Comparison of ENCODE assay signal across 21 cellular contexts in the genomic region with DNA sequence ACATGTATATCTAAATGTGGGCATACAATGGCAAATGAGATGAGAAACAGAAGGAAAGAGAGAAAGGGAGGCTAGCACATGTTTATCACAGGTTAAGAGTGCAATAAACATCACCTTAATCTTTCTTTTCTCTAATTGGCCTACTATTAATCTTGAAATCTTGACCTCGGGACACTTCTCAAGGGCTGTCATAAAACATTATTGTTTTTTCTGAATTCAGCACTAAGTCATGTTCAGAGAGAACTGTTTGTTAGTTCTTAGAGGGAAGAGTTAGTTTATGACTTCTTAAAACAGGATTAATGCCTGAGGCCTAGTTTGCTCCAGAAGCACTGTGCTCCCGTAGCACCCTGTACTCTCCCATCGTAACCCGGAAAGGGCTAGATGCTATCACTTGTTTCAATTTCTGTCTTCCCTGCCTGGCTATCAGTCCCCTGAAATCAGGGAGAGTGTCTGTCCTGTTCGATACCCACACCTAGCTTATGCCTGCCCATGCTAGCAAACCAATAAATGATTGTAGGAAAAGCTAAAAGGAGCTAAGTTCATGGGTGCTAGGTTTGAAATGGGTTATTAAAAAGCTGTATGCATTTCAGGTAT.
A peak's percentile ranks its signal among the peaks of the same experiment; 100 is the strongest.
DNase-seq lines count a peak whose midpoint lies in the region; ATAC-seq and TF ChIP-seq lines count a peak whose summit lies in the region.
"Had no signal": no experiment of that assay in that cellular context is flagged by ENCODE, and none has a peak within 500 bp of the region (broad histone marks: within the 10 kb centered on the region; RNA-seq: fewer than 3 reads in every experiment).

No MANE protein-coding gene starts in this region.

- H3K4me3 ChIP-seq in SK-N-SH (ENCODE audit: low read depth in 2 of 2, low read length in 1 of 2) (no peak overlapping the region), Karpas-422 (ENCODE audit: low read length) (no peak overlapping the region), esophagus muscularis mucosa (no peak overlapping the region), sigmoid colon (no peak overlapping the region)
- H3K4me3 ChIP-seq: GM12878, GM23248 had no signal

- no peak overlapping the region for H3K4me3 Mint-ChIP-seq in T-helper 17 cell
- H3K4me3 Mint-ChIP-seq: CD8-positive, alpha-beta T cell had no signal

- peaks cover 2% of the 10 kb centered on the region for H3K36me3 Mint-ChIP-seq in T-helper 17 cell (ENCODE audit: low read depth)
- H3K36me3 Mint-ChIP-seq: CD8-positive, alpha-beta T cell had no signal

- H3K27ac ChIP-seq in SK-N-SH (ENCODE audit: low read depth in 2 of 2, low read length in 1 of 2) (no peak overlapping the region), Karpas-422 (ENCODE audit: low read length) (no peak overlapping the region), esophagus muscularis mucosa (replicated peaks in 1 of 4) (peak overlapping the region; percentile 36 to 66 (median 54)), sigmoid colon (peak overlapping the region; percentile 26 to 68 (median 34))
- H3K27ac ChIP-seq: GM23248 had no signal

- TF ChIP-seq EP300 in SK-N-SH (IDR thresholded peaks at IDR 0.05; ENCODE audit: borderline replicate concordance in 1 of 2, low read depth in 1 of 2, low read length in 1 of 2), result no peak
- no peak for TF ChIP-seq EP300 in esophagus muscularis mucosa (IDR thresholded peaks at IDR 0.05)
- TF ChIP-seq EP300 in sigmoid colon (IDR thresholded peaks at IDR 0.05), result no peak

- H3K9ac ChIP-seq in SK-N-SH (no peak overlapping the region), Karpas-422 (ENCODE audit: low read length) (no peak overlapping the region)
- H3K9ac ChIP-seq: GM23248 had no signal

- POLR2A ChIA-PET in SK-N-SH (lab: Yijun Ruan, JAX), result no interaction called here

- intact Hi-C loops in esophagus muscularis mucosa (cut with DNase I) (no loop called here), sigmoid colon (cut with DNase I) (loop anchor here (10.0 kb wide), 1 partner anchor 291 kb away; no protein-coding TSS in a partner anchor), Right ventricle myocardium inferior (cut with DNase I) (no loop called here)

- no peaks in the 10 kb centered on the region for H3F3A ChIP-seq in SK-N-SH (replicated peaks; ENCODE audit: insufficient read depth)

- TF ChIP-seq CTCF in SK-N-SH (IDR thresholded peaks at IDR 0.05), result no peak
- TF ChIP-seq CTCF in esophagus muscularis mucosa (IDR thresholded peaks at IDR 0.05), result no peak
- no peak for TF ChIP-seq CTCF in sigmoid colon (IDR thresholded peaks at IDR 0.05)

- no peaks in the 10 kb centered on the region for H3K27me3 Mint-ChIP-seq in T-helper 17 cell

- no peak for TF ChIP-seq RAD21 in SK-N-SH (IDR thresholded peaks at IDR 0.05; ENCODE audit: low read length)

- H3K27me3 ChIP-seq in SK-N-SH (ENCODE audit: insufficient read depth) (peaks cover 5% of the 10 kb centered on the region; the same call in 1 of the 2 replicates), Karpas-422 (ENCODE audit: low read length) (no peaks in the 10 kb centered on the region), esophagus muscularis mucosa (no peaks in the 10 kb centered on the region), sigmoid colon (no peaks in the 10 kb centered on the region)

- 46% methylated on average over 5 of the region's 5 CpGs for WGBS in SK-N-SH (ENCODE audit: low lambda C conversion rate)
- WGBS in esophagus muscularis mucosa, result 91% methylated on average over 5 of the region's 5 CpGs
- 70 to 78% methylated on average over 5 of the region's 5 CpGs for WGBS in sigmoid colon, 2 donors

- H3K4me1 ChIP-seq in SK-N-SH (ENCODE audit: control insufficient read depth in 1 of 2, insufficient read depth in 2 of 2, low read depth in 1 of 2, low read length in 1 of 2) (peaks cover 0 to 2% of the 10 kb centered on the region in 2 experiments; a peak in 1 of 4 replicates), Karpas-422 (ENCODE audit: low read length) (no peaks in the 10 kb centered on the region), esophagus muscularis mucosa (peaks cover 6 to 52% (median 42%) of the 10 kb centered on the region in 4 donors), sigmoid colon (peaks cover 0 to 43% (median 30%) of the 10 kb centered on the region in 4 donors)

- no peaks in the 10 kb centered on the region for H3K9me2 ChIP-seq in SK-N-SH
- H3K9me2 ChIP-seq in Karpas-422 (replicated peaks; ENCODE audit: insufficient read depth, low read length), result no peaks in the 10 kb centered on the region

- H3K9me3 ChIP-seq in SK-N-SH (no peaks in the 10 kb centered on the region), Karpas-422 (ENCODE audit: low read length) (no peaks in the 10 kb centered on the region), esophagus muscularis mucosa (no peaks in the 10 kb centered on the region), sigmoid colon (no peaks in the 10 kb centered on the region), T-helper 17 cell (ENCODE audit: control insufficient read depth, low read length, poor library complexity, severe bottlenecking) (no peaks in the 10 kb centered on the region)

- ATAC-seq in SK-N-SH treated with all-trans-retinoic acid at 6 μM for 48 hours, result no peak
- no peak for ATAC-seq in Right ventricle myocardium inferior
- ATAC-seq in GM18505 (IDR thresholded peaks at IDR 0.05; ENCODE audit: unreplicated experiment), result no peak
- ATAC-seq in T-helper 17 cell, result no peak
- ATAC-seq: CD8-positive, alpha-beta T cell; GM12878; HepG2 had no signal

- H3K4me2 ChIP-seq in SK-N-SH (no peak overlapping the region), Karpas-422 (ENCODE audit: low read depth, low read length, poor library complexity, severe bottlenecking) (no peak overlapping the region)

- no peaks in the 10 kb centered on the region for H3K4me1 Mint-ChIP-seq in T-helper 17 cell

- H3K36me3 ChIP-seq in SK-N-SH (replicated peaks in 1 of 2; ENCODE audit: control insufficient read depth in 1 of 2, insufficient read depth in 2 of 2, low read length in 1 of 2) (no peaks in the 10 kb centered on the region), Karpas-422 (ENCODE audit: insufficient read depth, low read length) (no peaks in the 10 kb centered on the region), esophagus muscularis mucosa (no peaks in the 10 kb centered on the region), sigmoid colon (no peaks in the 10 kb centered on the region)

- no peak overlapping the region for H3K27ac Mint-ChIP-seq in T-helper 17 cell
- H3K27ac Mint-ChIP-seq: CD8-positive, alpha-beta T cell had no signal

- no peak for TF ChIP-seq POLR2A in esophagus muscularis mucosa (IDR thresholded peaks at IDR 0.05; ENCODE audit: low read depth)
- TF ChIP-seq POLR2A in sigmoid colon (IDR thresholded peaks at IDR 0.05), result no peak
- TF ChIP-seq POLR2A in GM18505 (IDR thresholded peaks at IDR 0.05; ENCODE audit: borderline replicate concordance, extremely low read depth, insufficient read depth, insufficient read length), result no peak

- no peak for DNase-seq in SK-N-SH
- peak; percentile 35 for DNase-seq in Karpas-422
- no peak for DNase-seq in esophagus muscularis mucosa (ENCODE audit: extremely low spot score)
- DNase-seq in sigmoid colon, result no peak
- DNase-seq in Right ventricle myocardium inferior (ENCODE audit: missing footprints), result no peak
- DNase-seq in T-helper 17 cell, result no peak
- DNase-seq: 8988T; CD8-positive, alpha-beta T cell; DMS53; EL; GM23248; HCEC 1CT; KBM-7; NCI-H1694 treated with DMSO at 0.1 percent for 48 hours; NCI-H748 treated with DMSO at 0.1 percent for 48 hours; OCI-M1; SIG-M5 had no signal

- H3K79me2 ChIP-seq in SK-N-SH (ENCODE audit: insufficient read depth), result no peaks in the 10 kb centered on the region
- no peaks in the 10 kb centered on the region for H3K79me2 ChIP-seq in Karpas-422 (ENCODE audit: low read length)

- H2AFZ ChIP-seq in SK-N-SH (ENCODE audit: low read depth) (no peak overlapping the region), Karpas-422 (ENCODE audit: low read length) (no peak overlapping the region)
- H2AFZ ChIP-seq: GM23248 had no signal

- H4K20me1 ChIP-seq in SK-N-SH (ENCODE audit: insufficient read depth) (no peaks in the 10 kb centered on the region), Karpas-422 (ENCODE audit: insufficient read depth, low read depth, low read length) (no peaks in the 10 kb centered on the region)

- CTCF ChIA-PET in SK-N-SH (lab: Yijun Ruan, JAX), result no interaction called here

TF ChIP-seq in SK-N-SH, 30 proteins besides CTCF, POLR2A, EP300 and RAD21:
- TF ChIP-seq GATA2 (CRISPR knock-in tag; IDR thresholded peaks at IDR 0.05), result peak; percentile 73
- no peak for TF ChIP-seq MEF2A (IDR thresholded peaks at IDR 0.05; ENCODE audit: borderline replicate concordance, low read depth)
- TF ChIP-seq YY1 (IDR thresholded peaks at IDR 0.05; ENCODE audit: low read depth), result no peak
- TF ChIP-seq MAX (IDR thresholded peaks at IDR 0.05; ENCODE audit: low read depth), result no peak

TF ChIP-seq in SK-N-SH treated with all-trans-retinoic acid at 6 μM for 48 hours, 23 proteins besides CTCF, POLR2A, EP300 and RAD21:
- no peak for TF ChIP-seq CSDC2 (CRISPR knock-in tag; IDR thresholded peaks at IDR 0.05)
- TF ChIP-seq ESRRG (CRISPR knock-in tag; IDR thresholded peaks at IDR 0.05), result no peak
- no peak for TF ChIP-seq CREB5 (CRISPR knock-in tag; IDR thresholded peaks at IDR 0.05; ENCODE audit: low read depth)
- TF ChIP-seq ARNTL (CRISPR knock-in tag; IDR thresholded peaks at IDR 0.05; ENCODE audit: borderline replicate concordance, low read depth), result no peak
TF ChIP-seq in SK-N-SH treated with all-trans-retinoic acid at 6 μM for 48 hours: peak in this region for 0.

Comparison
In these comparisons a context has a peak if more than half of its experiments do, and no peak if none do; other contexts are left out.
1. H3K27ac ChIP-seq: peak in esophagus muscularis mucosa (4 of 4) and sigmoid colon (4 of 4); none in SK-N-SH (0 of 2) and Karpas-422 (single experiment).